In the genomic region with DNA sequence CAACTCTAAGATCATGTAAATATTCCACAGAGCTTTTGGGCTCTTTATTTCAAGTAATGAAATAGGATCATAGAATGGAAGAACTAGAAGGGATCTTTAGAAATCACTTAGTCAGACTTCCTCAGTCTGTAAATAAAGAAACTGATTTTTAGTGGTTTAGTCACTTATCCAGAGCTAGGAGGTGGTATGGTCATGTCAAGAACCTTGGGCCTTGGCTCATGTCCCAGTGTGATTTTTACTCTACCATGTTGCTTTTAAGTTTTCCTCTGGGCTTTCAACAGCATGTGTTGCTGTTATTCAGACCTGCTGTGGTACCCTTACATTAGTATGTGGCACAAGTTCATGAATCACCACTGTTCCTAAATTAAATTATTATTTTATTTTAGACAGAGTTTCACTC, we compare ENCODE assay signal across 29 cellular contexts.
DNase-seq lines count a peak whose midpoint lies in the region; ATAC-seq and TF ChIP-seq lines count a peak whose summit lies in the region.
"Had no signal": no experiment of that assay in that cellular context is flagged by ENCODE, and none has a peak within 500 bp of the region (broad histone marks: within the 10 kb centered on the region; RNA-seq: fewer than 3 reads in every experiment).

No MANE protein-coding gene starts in this region.

- intact Hi-C loops in uterus (cut with DNase I; ENCODE audit: low total_unique reads), result no loop called here
- intact Hi-C loops in Right ventricle myocardium inferior (cut with DNase I), result no loop called here

- no peak for TF ChIP-seq POLR2A in uterus (IDR thresholded peaks at IDR 0.05)

- H3K27ac ChIP-seq in uterus, result no peak overlapping the region
- H3K27ac ChIP-seq: left lung, right atrium auricular region, thoracic aorta had no signal

- no peak overlapping the region for H3K4me3 Mint-ChIP-seq in mesothelial cell of epicardium
- H3K4me3 Mint-ChIP-seq: activated CD8-positive, alpha-beta T cell treated with anti-CD3 and anti-CD28 coated beads for 36 hours; dendritic cell treated with granulocyte-macrophage colony-stimulating factor and Interleukin-4, amounts not matched to agents 40 ng/mL and 50 ng/mL, for 4 days; naive thymus-derived CD8-positive, alpha-beta T cell; T-cell had no signal

- TF ChIP-seq CTCF in HFF-Myc (IDR thresholded peaks at IDR 0.05; ENCODE audit: low read depth, low read length, missing control alignments) (no peak), astrocyte of the spinal cord (IDR thresholded peaks at IDR 0.05; ENCODE audit: low read depth, low read length) (no peak), uterus (IDR thresholded peaks at IDR 0.05) (no peak), mesothelial cell of epicardium (IDR thresholded peaks at IDR 0.05; ENCODE audit: unreplicated experiment) (no peak)

- H3K4me3 ChIP-seq in HFF-Myc (replicated peaks; ENCODE audit: low read depth, low read length), result no peak overlapping the region
- H3K4me3 ChIP-seq in astrocyte of the spinal cord (ENCODE audit: low read depth, low read length), result no peak overlapping the region
- no peak overlapping the region for H3K4me3 ChIP-seq in uterus
- H3K4me3 ChIP-seq: K562, left lung, right atrium auricular region, thoracic aorta had no signal

- no peaks in the 10 kb centered on the region for H3K4me1 ChIP-seq in uterus
- H3K4me1 ChIP-seq: left lung, right atrium auricular region had no signal

- no peaks in the 10 kb centered on the region for H3K27me3 Mint-ChIP-seq in mesothelial cell of epicardium (ENCODE audit: low read depth)
- H3K27me3 Mint-ChIP-seq: dendritic cell treated with granulocyte-macrophage colony-stimulating factor and Interleukin-4, amounts not matched to agents 40 ng/mL and 50 ng/mL, for 4 days had no signal

- ATAC-seq in Right ventricle myocardium inferior, result no peak
- ATAC-seq: activated CD4-positive, CD25-positive, alpha-beta regulatory T cell treated with anti-CD3 and anti-CD28 coated beads, Interleukin-2, amount 50 U/mL, for 24 hours; activated CD8-positive, alpha-beta T cell treated with anti-CD3 and anti-CD28 coated beads for 36 hours; K562; left lung; naive thymus-derived CD8-positive, alpha-beta T cell; T-cell had no signal

- in situ Hi-C loops in astrocyte of the spinal cord (cut with HindIII; ENCODE audit: low sequenced_read_pairs), result no loop called here

- DNase-seq in HFF-Myc (ENCODE audit: extremely low read depth, low read depth) (peak; percentile 42), astrocyte of the spinal cord (ENCODE audit: low read depth, low spot score) (peak; percentile 8), fibroblast of the conjunctiva (ENCODE audit: low read depth) (peak; percentile 23), uterus (no peak), Right ventricle myocardium inferior (ENCODE audit: missing footprints) (no peak), mesothelial cell of epicardium (ENCODE audit: low spot score in 2 of 2, unreplicated experiment in 2 of 2) (no peak)
- DNase-seq in activated CD8-positive, alpha-beta memory T cell treated with anti-CD3 and anti-CD28 coated beads, Interleukin-2, amount 50 U/mL, for 48 hours, result no peak
- DNase-seq: activated CD8-positive, alpha-beta T cell treated with anti-CD3 and anti-CD28 coated beads for 36 hours; activated gamma-delta T cell; AML-193; amniotic stem cell; caudate nucleus; GDM1; GOT3; left lung; MM.1S; naive thymus-derived CD8-positive, alpha-beta T cell; NCI-H1417 treated with DMSO at 0.1 percent for 48 hours; NCI-H510A treated with DMSO at 0.1 percent for 48 hours; SIG-M5; stimulated activated CD4-positive, alpha-beta T cell treated with anti-CD3 and anti-CD28 coated beads, Interleukin-12 subunit alpha, Interleukin-12 subunit beta, amount 100 ng/mL, for 4 hours; stimulated activated CD4-positive, alpha-beta T cell treated with anti-CD3 and anti-CD28 coated beads, Interleukin-4, amount 100 ng/mL, for 4 hours; stimulated activated naive CD4-positive, alpha-beta T cell treated with Interleukin-2 at 50 U/mL for 16 hours; T-cell had no signal

- H3K27me3 ChIP-seq in uterus, result no peaks in the 10 kb centered on the region
- H3K27me3 ChIP-seq: left lung, right atrium auricular region had no signal

- H3K36me3 ChIP-seq in uterus, result no peaks in the 10 kb centered on the region
- H3K36me3 ChIP-seq: left lung, right atrium auricular region, thoracic aorta had no signal

- H3K27ac Mint-ChIP-seq in mesothelial cell of epicardium, result no peak overlapping the region
- H3K27ac Mint-ChIP-seq: activated CD8-positive, alpha-beta T cell treated with anti-CD3 and anti-CD28 coated beads for 36 hours; dendritic cell treated with granulocyte-macrophage colony-stimulating factor and Interleukin-4, amounts not matched to agents 40 ng/mL and 50 ng/mL, for 4 days; naive thymus-derived CD8-positive, alpha-beta T cell; T-cell had no signal

- H3K9me3 Mint-ChIP-seq in mesothelial cell of epicardium, result no peaks in the 10 kb centered on the region
- H3K9me3 Mint-ChIP-seq: activated CD8-positive, alpha-beta T cell treated with anti-CD3 and anti-CD28 coated beads for 36 hours; dendritic cell treated with granulocyte-macrophage colony-stimulating factor and Interleukin-4, amounts not matched to agents 40 ng/mL and 50 ng/mL, for 4 days; T-cell had no signal

- H3K9me3 ChIP-seq in uterus, result no peaks in the 10 kb centered on the region
- H3K9me3 ChIP-seq: left lung, right atrium auricular region, thoracic aorta had no signal

- H3K4me1 Mint-ChIP-seq in mesothelial cell of epicardium, result peaks cover 5% of the 10 kb centered on the region
- H3K4me1 Mint-ChIP-seq: naive thymus-derived CD8-positive, alpha-beta T cell; T-cell had no signal

- H3K36me3 Mint-ChIP-seq in mesothelial cell of epicardium, result peaks cover 3% of the 10 kb centered on the region
- H3K36me3 Mint-ChIP-seq: naive thymus-derived CD8-positive, alpha-beta T cell; T-cell had no signal

Comparison
In these comparisons a context has a peak if more than half of its experiments do, and no peak if none do; other contexts are left out.
1. DNase-seq: peak in HFF-Myc (single experiment), astrocyte of the spinal cord (single experiment) and fibroblast of the conjunctiva (single experiment); none in uterus (0 of 2), activated CD8-positive, alpha-beta memory T cell treated with anti-CD3 and anti-CD28 coated beads, Interleukin-2, amount 50 U/mL, for 48 hours (single experiment), Right ventricle myocardium inferior (single experiment) and mesothelial cell of epicardium (0 of 2).